In the genomic region with DNA sequence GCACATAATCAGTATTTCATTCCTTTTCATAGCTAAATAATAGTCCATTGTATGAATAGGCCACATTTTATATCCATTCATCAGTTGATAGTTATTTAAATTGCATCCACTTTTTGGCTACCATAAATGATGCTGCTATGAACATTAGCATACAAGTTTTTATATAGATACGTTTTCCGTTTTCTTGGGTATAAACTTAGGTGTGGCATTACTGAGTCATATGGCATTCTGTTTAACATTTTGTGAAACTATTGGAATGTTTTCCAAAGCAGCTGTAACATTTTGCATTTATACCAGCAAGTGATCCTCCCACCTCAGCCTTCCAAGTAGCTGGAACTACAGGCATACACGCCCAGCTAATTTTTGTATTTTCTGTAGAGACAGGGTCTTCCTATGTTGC, we compare ENCODE assay signal across 30 cellular contexts. TPM values are rescaled to one million over a fixed set of nuclear protein-coding genes. Genes with fewer than 3 reads are reported as not detected.
"Had no signal": no experiment of that assay in that cellular context is flagged by ENCODE, and none has a peak within 500 bp of the region (broad histone marks: within the 10 kb centered on the region; RNA-seq: fewer than 3 reads in every experiment).

No MANE protein-coding gene starts in this region.

- H3K9me3 ChIP-seq: stomach, suprapubic skin, testis, thoracic aorta, thyroid gland, tibial artery, tibial nerve, transverse colon, upper lobe of left lung, upper lobe of right lung, uterus, vagina had no signal

- H3K27me3 ChIP-seq: suprapubic skin, testis, thyroid gland, tibial artery, tibial nerve, transverse colon, upper lobe of left lung, upper lobe of right lung, vagina had no signal

- FAIRE-seq: urothelium cell line had no signal

- H3K4me1 ChIP-seq: stomach, suprapubic skin, testis, thyroid gland, tibial artery, transverse colon, upper lobe of left lung, upper lobe of right lung, uterus, vagina had no signal

- H3K27ac ChIP-seq: stomach, suprapubic skin, testis, thoracic aorta, thyroid gland, tibial artery, tibial nerve, transverse colon, upper lobe of left lung, upper lobe of right lung, uterus, vagina had no signal

- DNase-seq: stimulated activated CD4-positive, alpha-beta T cell treated with anti-CD3 and anti-CD28 coated beads, Interleukin-2, amount 100 ng/mL, for 48 hours; stimulated activated CD4-positive, alpha-beta T cell treated with anti-CD3 and anti-CD28 coated beads, Interleukin-4, amount 100 ng/mL, for 1 hour; stimulated activated CD4-positive, alpha-beta T cell treated with anti-CD3 and anti-CD28 coated beads, Interleukin-4, amount 100 ng/mL, for 24 hours; stimulated activated CD4-positive, alpha-beta T cell treated with anti-CD3 and anti-CD28 coated beads, Interleukin-4, amount 100 ng/mL, for 4 hours; stimulated activated CD8-positive, alpha-beta memory T cell treated with anti-CD3 and anti-CD28 coated beads, Interleukin-4, amount 100 ng/mL, for 48 hours; stimulated activated naive B cell treated with anti-CD40 and anti-IgM and Interleukin-4, amounts not matched to agents 10 μg/mL and 1 μg/mL and 100 μg/mL, for 72 hours; stimulated activated naive CD4-positive, alpha-beta T cell; stimulated activated naive CD4-positive, alpha-beta T cell treated with Interleukin-2 at 50 U/mL for 16 hours; stimulated activated naive CD8-positive, alpha-beta T cell treated with anti-CD3 and anti-CD28 coated beads, Interleukin-15, amount 100 ng/mL, for 72 hours; stimulated activated naive CD8-positive, alpha-beta T cell treated with anti-CD3 and anti-CD28 coated beads, Interleukin-15, Interleukin-2, amounts not matched to agents 100 U/mL and 50 U/mL, for 24 hours; stomach; substantia nigra; testis; thyroid gland; tibial artery; transverse colon; upper lobe of left lung; upper lobe of right lung; uterus had no signal

- ATAC-seq: stimulated activated effector memory CD8-positive, alpha-beta T cell treated with anti-CD3 and anti-CD28 coated beads, Interleukin-12 subunit alpha, Interleukin-12 subunit beta, amount 100 ng/mL, for 72 hours; stimulated activated memory B cell treated with anti-CD40 and anti-IgM and Interleukin-4, amounts not matched to agents 10 μg/mL and 1 μg/mL and 100 μg/mL, for 72 hours; stimulated activated naive B cell treated with anti-CD40 and anti-IgM and Interleukin-4, amounts not matched to agents 10 μg/mL and 1 μg/mL and 100 μg/mL, for 72 hours; stimulated activated naive CD8-positive, alpha-beta T cell treated with anti-CD3 and anti-CD28 coated beads, Interleukin-15, amount 100 ng/mL, for 72 hours; stimulated activated naive CD8-positive, alpha-beta T cell treated with anti-CD3 and anti-CD28 coated beads, Interleukin-15, Interleukin-2, amounts not matched to agents 100 U/mL and 50 U/mL, for 24 hours; upper lobe of right lung had no signal

- H3K4me3 ChIP-seq: stomach, suprapubic skin, testis, thoracic aorta, thyroid gland, tibial artery, tibial nerve, transverse colon, upper lobe of left lung, upper lobe of right lung, uterus, vagina had no signal

- H3K36me3 ChIP-seq: thoracic aorta, thyroid gland, transverse colon, upper lobe of right lung, uterus, vagina had no signal

RNA-seq across cellular contexts. Expression of gene CLDN2, which starts 26.2 kb away (rescaled TPM):
- total RNA-seq: temporal lobe, testis, thoracic aorta, ureter, urinary bladder, vagina had no signal
- polyA plus RNA-seq: urinary bladder had no signal

RNA-seq across cellular contexts. Expression of gene RIPPLY1, which starts 43.3 kb away (rescaled TPM):
- total RNA-seq: stomach, subcutaneous adipose tissue, suprapubic skin, testis, thoracic aorta, thyroid gland, tibial nerve, transverse colon, upper lobe of left lung, upper lobe of right lung, ureter, urinary bladder, uterus, vagina had no signal
- polyA plus RNA-seq: stomach, urinary bladder had no signal
